13 cellular contexts compared by ENCODE assay signal in genomic region chr6:5936140-5936539, GRCh38.
"Had no signal": no experiment of that assay in that cellular context is flagged by ENCODE, and none has a peak within 500 bp of the region (broad histone marks: within the 10 kb centered on the region; RNA-seq: fewer than 3 reads in every experiment).

No MANE protein-coding gene starts in this region.

- DNase-seq: activated effector memory CD4-positive, alpha-beta T cell treated with Interleukin-2 at 50 U/mL for 16 hours; amniotic stem cell; cerebellar nuclear complex; stimulated activated CD4-positive, alpha-beta T cell treated with anti-CD3 and anti-CD28 coated beads, Interleukin-15, amount 100 ng/mL, for 24 hours; stimulated activated CD4-positive, alpha-beta T cell treated with anti-CD3 and anti-CD28 coated beads, Interleukin-4, amount 100 ng/mL, for 24 hours; stimulated activated naive CD8-positive, alpha-beta T cell treated with anti-CD3 and anti-CD28 coated beads, Interleukin-15, amount 100 ng/mL, for 72 hours; uterus had no signal

- H2AFZ ChIP-seq: parathyroid adenoma had no signal

- H3K79me2 ChIP-seq: parathyroid adenoma had no signal

- H3K4me1 ChIP-seq: parathyroid adenoma, uterus had no signal

- H3K36me3 Mint-ChIP-seq: activated naive CD4-positive, alpha-beta T cell treated with anti-CD3 and anti-CD28 coated beads, Interleukin-2, amount 50 U/mL, for 24 hours; brain; mesothelial cell of epicardium had no signal

- H3K4me1 Mint-ChIP-seq: activated naive CD4-positive, alpha-beta T cell treated with anti-CD3 and anti-CD28 coated beads, Interleukin-2, amount 50 U/mL, for 24 hours; mesothelial cell of epicardium; stimulated activated naive CD8-positive, alpha-beta T cell treated with anti-CD3 and anti-CD28 coated beads, Interleukin-15, amount 100 ng/mL, for 72 hours had no signal

- H3K9me3 ChIP-seq: thoracic aorta, uterus had no signal

- ATAC-seq: stimulated activated naive CD8-positive, alpha-beta T cell treated with anti-CD3 and anti-CD28 coated beads, Interleukin-15, amount 100 ng/mL, for 72 hours had no signal

- H3K36me3 ChIP-seq: thoracic aorta, uterus had no signal

- H3K27me3 ChIP-seq: uterus had no signal

- H3K4me3 Mint-ChIP-seq: activated naive CD4-positive, alpha-beta T cell treated with anti-CD3 and anti-CD28 coated beads, Interleukin-2, amount 50 U/mL, for 24 hours; brain; dendritic cell treated with granulocyte-macrophage colony-stimulating factor and Interleukin-4, amounts not matched to agents 40 ng/mL and 50 ng/mL, for 4 days; mesothelial cell of epicardium; stimulated activated naive CD8-positive, alpha-beta T cell treated with anti-CD3 and anti-CD28 coated beads, Interleukin-15, amount 100 ng/mL, for 72 hours had no signal

- H3K4me3 ChIP-seq: thoracic aorta, uterus had no signal

- H3K27ac Mint-ChIP-seq: activated naive CD4-positive, alpha-beta T cell treated with anti-CD3 and anti-CD28 coated beads, Interleukin-2, amount 50 U/mL, for 24 hours; dendritic cell treated with granulocyte-macrophage colony-stimulating factor and Interleukin-4, amounts not matched to agents 40 ng/mL and 50 ng/mL, for 4 days; mesothelial cell of epicardium; stimulated activated naive CD8-positive, alpha-beta T cell treated with anti-CD3 and anti-CD28 coated beads, Interleukin-15, amount 100 ng/mL, for 72 hours had no signal

- H3K9me3 Mint-ChIP-seq: activated naive CD4-positive, alpha-beta T cell treated with anti-CD3 and anti-CD28 coated beads, Interleukin-2, amount 50 U/mL, for 24 hours; dendritic cell treated with granulocyte-macrophage colony-stimulating factor and Interleukin-4, amounts not matched to agents 40 ng/mL and 50 ng/mL, for 4 days had no signal

- H3K9ac ChIP-seq: parathyroid adenoma had no signal

- H3K27ac ChIP-seq: parathyroid adenoma, thoracic aorta, uterus had no signal
